Comparison of ENCODE assay signal across 18 cellular contexts in genomic region chr19:34314437-34315313, GRCh38.
DNase-seq lines count a peak whose midpoint lies in the region; ATAC-seq and TF ChIP-seq lines count a peak whose summit lies in the region.
"Had no signal": no experiment of that assay in that cellular context is flagged by ENCODE, and none has a peak within 500 bp of the region (broad histone marks: within the 10 kb centered on the region; RNA-seq: fewer than 3 reads in every experiment).

No MANE protein-coding gene starts in this region.

- no peaks in the 10 kb centered on the region; the same call in 1 of the 2 replicates for H3K36me3 ChIP-seq in GM06990 (ENCODE audit: control insufficient read depth, insufficient read depth, low read length)

- H3K4me3 ChIP-seq in GM06990 (replicated peaks; ENCODE audit: low read depth, low read length) (no peak overlapping the region), foreskin fibroblast (ENCODE audit: low read depth in 1 of 2, low read length in 2 of 2) (no peak overlapping the region)
- H3K4me3 ChIP-seq: tibial artery had no signal

- H3K9me3 Mint-ChIP-seq in memory B cell: no peaks in the 10 kb centered on the region
- H3K9me3 Mint-ChIP-seq: activated T-cell treated with anti-CD3 and anti-CD28 coated beads, Interleukin-2, amount 50 U/mL, for 24 hours; T-helper 1 cell treated with Interleukin-12 subunit alpha and Interleukin-12 subunit beta and Interleukin-4 antibody, amounts not matched to agents 30 μg/mL and 1 μg/mL, for 36 hours had no signal

- ATAC-seq in HG03342 (IDR thresholded peaks at IDR 0.05; ENCODE audit: unreplicated experiment): peak; percentile 56
- ATAC-seq in memory B cell (ENCODE audit: low read depth): peak; percentile 70
- ATAC-seq: esophagus mucosa had no signal

- peak overlapping the region; percentile 88 for H3K27ac Mint-ChIP-seq in memory B cell
- H3K27ac Mint-ChIP-seq: activated T-cell treated with anti-CD3 and anti-CD28 coated beads, Interleukin-2, amount 50 U/mL, for 24 hours; T-helper 1 cell treated with Interleukin-12 subunit alpha and Interleukin-12 subunit beta and Interleukin-4 antibody, amounts not matched to agents 30 μg/mL and 1 μg/mL, for 36 hours had no signal

- DNase-seq in GM06990 (ENCODE audit: extremely low read depth, insufficient read length): peak; percentile 37
- peak; percentile 36 for DNase-seq in GM20000 (ENCODE audit: low spot score)
- no peak for DNase-seq in memory B cell (ENCODE audit: low spot score in 2 of 2)
- no peak for DNase-seq in stimulated activated CD4-positive, alpha-beta T cell treated with anti-CD3 and anti-CD28 coated beads, Interleukin-15, amount 100 ng/mL, for 24 hours
- no peak for DNase-seq in activated CD8-positive, alpha-beta memory T cell treated with anti-CD3 and anti-CD28 coated beads for 24 hours
- no peak for DNase-seq in foreskin fibroblast
- DNase-seq in activated T-cell treated with anti-CD3 and anti-CD28 coated beads for 4 hours: no peak
- DNase-seq: activated CD4-positive, alpha-beta T cell treated with anti-CD3 and anti-CD28 coated beads for 4 hours; activated T-cell treated with anti-CD3 and anti-CD28 coated beads, Interleukin-2, amount 50 U/mL, for 24 hours; amniotic stem cell; cortex of kidney; DMS153; NCI-H1930; NCI-H774; tibial artery had no signal

- TF ChIP-seq CTCF in GM06990 (IDR thresholded peaks at IDR 0.05; ENCODE audit: insufficient read depth, low read length, poor library complexity, severe bottlenecking): no peak
- no peak for TF ChIP-seq CTCF in GM20000 (IDR thresholded peaks at IDR 0.05; ENCODE audit: extremely low read depth, missing control alignments)
- TF ChIP-seq CTCF in foreskin fibroblast (IDR thresholded peaks at IDR 0.05; ENCODE audit: low read depth, low read length): no peak

- H3K27me3 ChIP-seq in GM06990 (replicated peaks; ENCODE audit: control insufficient read depth, insufficient read depth, low read length): no peaks in the 10 kb centered on the region
- H3K27me3 ChIP-seq: tibial artery had no signal

- peaks cover 1% of the 10 kb centered on the region for H3K36me3 Mint-ChIP-seq in memory B cell

- no peaks in the 10 kb centered on the region for H3K27me3 Mint-ChIP-seq in memory B cell
- H3K27me3 Mint-ChIP-seq: activated T-cell treated with anti-CD3 and anti-CD28 coated beads, Interleukin-2, amount 50 U/mL, for 24 hours had no signal

- peak overlapping the region; percentile 72 for H3K4me3 Mint-ChIP-seq in memory B cell
- H3K4me3 Mint-ChIP-seq: activated T-cell treated with anti-CD3 and anti-CD28 coated beads, Interleukin-2, amount 50 U/mL, for 24 hours; T-helper 1 cell treated with Interleukin-12 subunit alpha and Interleukin-12 subunit beta and Interleukin-4 antibody, amounts not matched to agents 30 μg/mL and 1 μg/mL, for 36 hours had no signal

- peaks cover 57% of the 10 kb centered on the region for H3K4me1 Mint-ChIP-seq in memory B cell

Comparison
In these comparisons a context has a peak if more than half of its experiments do, and no peak if none do; other contexts are left out.
1. DNase-seq: peak in GM06990 (single experiment) and GM20000 (single experiment); none in memory B cell (0 of 2), stimulated activated CD4-positive, alpha-beta T cell treated with anti-CD3 and anti-CD28 coated beads, Interleukin-15, amount 100 ng/mL, for 24 hours (single experiment), activated CD8-positive, alpha-beta memory T cell treated with anti-CD3 and anti-CD28 coated beads for 24 hours (single experiment), foreskin fibroblast (0 of 2) and activated T-cell treated with anti-CD3 and anti-CD28 coated beads for 4 hours (single experiment).